8 cellular contexts compared by ENCODE assay signal in the genomic region with DNA sequence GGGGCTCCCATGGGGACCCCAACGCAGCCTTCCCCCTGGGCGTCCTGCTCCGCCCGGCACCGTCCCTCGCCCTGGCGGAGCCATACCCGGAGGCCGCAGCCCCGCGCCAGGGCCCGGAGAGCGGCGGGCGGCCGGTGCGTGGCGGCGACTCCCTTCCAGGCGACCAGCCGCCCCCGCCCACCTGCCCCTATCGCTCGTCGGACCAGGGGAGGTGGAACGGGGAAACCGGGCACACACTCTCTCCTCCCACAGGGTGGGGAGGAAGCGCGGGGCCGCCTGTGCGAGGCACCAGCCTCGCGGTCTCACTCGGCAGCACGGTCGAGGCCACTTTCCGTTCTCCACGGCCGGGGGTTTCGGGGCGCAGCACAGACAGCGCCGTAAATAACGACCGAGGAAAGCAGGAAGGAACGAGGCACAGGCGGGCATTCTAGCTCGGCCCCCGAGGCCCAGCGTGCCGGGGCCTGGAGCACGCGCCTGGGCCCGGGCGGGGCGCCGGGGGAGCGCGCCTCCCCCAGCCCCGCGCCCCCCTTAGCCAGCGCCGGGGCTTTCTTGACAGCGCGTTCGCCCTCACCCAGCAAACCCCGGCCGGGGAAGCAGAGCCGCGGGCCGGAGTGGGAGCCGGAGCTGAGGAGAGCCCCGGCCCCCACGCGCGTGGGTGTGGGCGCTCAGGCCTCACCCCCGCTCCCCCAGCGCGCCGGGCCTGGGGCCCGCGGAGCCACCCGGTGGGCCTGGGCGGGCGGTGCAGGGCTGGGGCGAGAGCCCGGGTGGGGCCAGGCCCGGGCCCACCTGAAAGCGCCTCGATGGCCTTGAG. TPM values are rescaled to one million over a fixed set of nuclear protein-coding genes. Genes with fewer than 3 reads are reported as not detected.
A peak's percentile ranks its signal among the peaks of the same experiment; 100 is the strongest.
DNase-seq lines count a peak whose midpoint lies in the region; ATAC-seq and TF ChIP-seq lines count a peak whose summit lies in the region.

No MANE protein-coding gene starts in this region.

- no peaks in the 10 kb centered on the region for H3K9me3 ChIP-seq in breast epithelium
- H3K9me3 ChIP-seq in lower lobe of right lung = no peaks in the 10 kb centered on the region

- H3K36me3 ChIP-seq in breast epithelium (no peaks in the 10 kb centered on the region), lower lobe of right lung (no peaks in the 10 kb centered on the region), urinary bladder (ENCODE audit: insufficient read depth) (no peaks in the 10 kb centered on the region)

- intact Hi-C loops in breast epithelium (cut with DNase I; ENCODE audit: low total_unique reads) (no loop called here), lower lobe of right lung (cut with DNase I) (no loop called here)

- DNase-seq in AG10803 (ENCODE audit: low read depth) (no peak), RPMI7951 (ENCODE audit: low read depth) (peak; percentile 36), breast epithelium (ENCODE audit: low spot score in 2 of 2) (no peak), lower lobe of right lung (no peak)

- H3K27me3 ChIP-seq in breast epithelium (peaks cover 26 to 95% of the 10 kb centered on the region in 2 donors), lower lobe of right lung (ENCODE audit: low read depth) (peaks cover 98% of the 10 kb centered on the region)

- 1% methylated on average over 91 of the region's 91 CpGs for WGBS in urinary bladder

- TF ChIP-seq POLR2A in GM18505 (IDR thresholded peaks at IDR 0.05; ENCODE audit: borderline replicate concordance, extremely low read depth, insufficient read depth, insufficient read length) (peak; percentile 72), breast epithelium (IDR thresholded peaks at IDR 0.05) (no peak)

- no peak overlapping the region for H3K27ac ChIP-seq in breast epithelium
- no peak overlapping the region for H3K27ac ChIP-seq in lower lobe of right lung
- H3K27ac ChIP-seq in urinary bladder (ENCODE audit: low read depth) = no peak overlapping the region

- ATAC-seq in GM18505 (IDR thresholded peaks at IDR 0.05; ENCODE audit: unreplicated experiment) (no peak), lower lobe of right lung (peak; percentile 40 to 51), GM21360 (IDR thresholded peaks at IDR 0.05; ENCODE audit: unreplicated experiment) (no peak), HG03520 (IDR thresholded peaks at IDR 0.05; ENCODE audit: unreplicated experiment) (no peak)

- H3K4me1 ChIP-seq in breast epithelium (peaks cover 9 to 13% of the 10 kb centered on the region in 2 donors), lower lobe of right lung (peaks cover 52% of the 10 kb centered on the region), urinary bladder (ENCODE audit: insufficient read depth) (peaks cover 4% of the 10 kb centered on the region)

- no peak for TF ChIP-seq CTCF in AG10803 (conservative IDR thresholded peaks at IDR 0.05; ENCODE audit: low read length)
- no peak for TF ChIP-seq CTCF in breast epithelium (IDR thresholded peaks at IDR 0.05)
- no peak for TF ChIP-seq CTCF in lower lobe of right lung (IDR thresholded peaks at IDR 0.05)

- H3K4me3 ChIP-seq in AG10803 (ENCODE audit: low read length) (peak overlapping the region; percentile 63), breast epithelium (peak overlapping the region; percentile 26 to 64 (median 37)), lower lobe of right lung (peak overlapping the region; percentile 43), urinary bladder (ENCODE audit: low read depth, low read length) (peak overlapping the region; percentile 41)

RNA-seq across cellular contexts. Expression of gene IGF2BP3, which starts 0.9 kb away (rescaled TPM):
- 120 and 145 TPM in 2 replicates for total RNA-seq in RPMI7951 (2014; rRNA removed; shearing (Covaris generic))
- total RNA-seq in breast epithelium (1 to 10 TPM in 1 of 3 donors, under 1 TPM in 1, not detected in 1; 0.59 to 3.5 TPM), lower lobe of right lung (2.0 TPM), urinary bladder (65.7 TPM)
- polyA plus RNA-seq in urinary bladder = 0.27 TPM

Comparison
In these comparisons a context has a peak if more than half of its experiments do, and no peak if none do; other contexts are left out.
1. ATAC-seq: peak in lower lobe of right lung (2 of 2); none in GM18505 (single experiment), GM21360 (single experiment) and HG03520 (single experiment).
2. RNA of gene IGF2BP3, which starts 0.9 kb away (total RNA-seq): 120 to 145 TPM in RPMI7951 and 65.7 TPM in urinary bladder (single experiment); 2.0 TPM in lower lobe of right lung (single experiment) and 0.59 to 3.5 TPM in breast epithelium; every median in the first group is over 10 times any median in the second.
3. Peak in every context shown above with its lines, with median percentiles within 50 percentile points of each other: H3K4me3 ChIP-seq.